In genomic region chr14:52835122-52835903, GRCh38 we compare ENCODE assay signal across 8 cellular contexts. TPM values are rescaled to one million over a fixed set of nuclear protein-coding genes. Genes with fewer than 3 reads are reported as not detected.
DNase-seq lines count a peak whose midpoint lies in the region; FAIRE-seq and TF ChIP-seq lines count a peak whose summit lies in the region.
"Had no signal": no experiment of that assay in that cellular context is flagged by ENCODE, and none has a peak within 500 bp of the region (broad histone marks: within the 10 kb centered on the region; RNA-seq: fewer than 3 reads in every experiment).

No MANE protein-coding gene starts in this region.

- H3K4me3 ChIP-seq in skeletal muscle cell (ENCODE audit: low read depth, low read length), result no peak overlapping the region
- H3K4me3 ChIP-seq: skin epidermis had no signal

- DNase-seq in HS-27A (ENCODE audit: low read depth), result peak; percentile 57
- peak; percentile 81 for DNase-seq in NCI-H82 treated with DMSO at 0.1 percent for 48 hours (lab: John Stamatoyannopoulos, UW; ENCODE audit: unreplicated experiment)
- DNase-seq in fibroblast of gingiva (ENCODE audit: low read depth), result peak; percentile 54
- DNase-seq in skeletal muscle cell (ENCODE audit: low read depth), result peak; percentile 40
- DNase-seq in GM12892 (ENCODE audit: insufficient read length), result no peak
- no peak for DNase-seq in ureter (ENCODE audit: low spot score)
- DNase-seq in D341Med (ENCODE audit: low spot score), result no peak

- no peak for FAIRE-seq in GM12892 (lab: Jason Lieb, UNC)

- TF ChIP-seq POLR2A in GM12892 (IDR thresholded peaks at IDR 0.05; ENCODE audit: low read depth, low read length), result no peak

RNA-seq across cellular contexts. Expression of gene GNPNAT1, which starts 43.9 kb away (rescaled TPM):
- polyA plus RNA-seq in GM12892 (2012; ENCODE audit: missing spikeins), result 21.3 TPM
- 20.0 TPM for total RNA-seq in ureter

Comparison
In these comparisons a context has a peak if more than half of its experiments do, and no peak if none do; other contexts are left out.
1. DNase-seq: peak in HS-27A (single experiment), NCI-H82 treated with DMSO at 0.1 percent for 48 hours (single experiment), fibroblast of gingiva (single experiment) and skeletal muscle cell (single experiment); none in GM12892 (single experiment), ureter (single experiment) and D341Med (single experiment).